In the genomic region with DNA sequence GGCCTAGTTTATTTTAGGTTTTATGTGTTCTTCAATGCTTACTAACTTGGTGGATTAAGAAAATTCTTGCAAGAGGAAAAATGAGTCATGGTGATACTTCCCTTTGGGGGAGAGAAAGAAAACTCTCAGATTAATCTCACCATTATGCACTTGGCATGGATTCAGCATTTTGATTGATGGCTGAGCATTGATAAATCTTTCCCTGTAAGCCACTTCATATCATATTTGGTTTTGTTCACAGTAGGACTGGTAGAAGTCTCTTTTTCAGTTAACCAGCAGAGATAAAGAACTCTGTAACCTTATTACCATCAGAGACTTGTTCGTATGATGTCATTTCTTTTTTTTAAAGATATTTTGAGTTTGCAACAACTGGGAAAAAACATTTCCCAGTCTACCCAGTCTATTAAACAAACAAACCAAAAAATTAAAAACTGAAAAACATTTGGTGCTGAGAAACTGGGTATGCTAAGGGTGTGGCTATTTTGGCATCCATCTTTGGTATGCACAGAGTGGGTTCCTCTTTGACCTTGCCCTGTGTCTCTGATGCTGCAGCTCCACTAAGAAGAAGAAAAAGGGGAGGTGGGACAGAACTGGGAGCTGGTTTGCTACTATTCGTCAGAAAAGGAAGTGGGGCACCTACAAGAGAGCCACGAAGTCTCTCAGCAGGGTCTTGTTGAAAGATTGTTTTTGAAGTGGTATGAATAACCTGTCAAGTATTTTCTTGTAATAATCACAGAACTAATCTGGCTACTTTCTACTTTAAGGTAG, we compare ENCODE assay signal across 1 cellular context.
TF ChIP-seq lines count a peak whose summit lies in the region.

No MANE protein-coding gene starts in this region.

TF ChIP-seq in K562, 482 proteins besides CTCF, POLR2A, EP300 and RAD21 (continued from another document):
- TF ChIP-seq, protein P1, sequence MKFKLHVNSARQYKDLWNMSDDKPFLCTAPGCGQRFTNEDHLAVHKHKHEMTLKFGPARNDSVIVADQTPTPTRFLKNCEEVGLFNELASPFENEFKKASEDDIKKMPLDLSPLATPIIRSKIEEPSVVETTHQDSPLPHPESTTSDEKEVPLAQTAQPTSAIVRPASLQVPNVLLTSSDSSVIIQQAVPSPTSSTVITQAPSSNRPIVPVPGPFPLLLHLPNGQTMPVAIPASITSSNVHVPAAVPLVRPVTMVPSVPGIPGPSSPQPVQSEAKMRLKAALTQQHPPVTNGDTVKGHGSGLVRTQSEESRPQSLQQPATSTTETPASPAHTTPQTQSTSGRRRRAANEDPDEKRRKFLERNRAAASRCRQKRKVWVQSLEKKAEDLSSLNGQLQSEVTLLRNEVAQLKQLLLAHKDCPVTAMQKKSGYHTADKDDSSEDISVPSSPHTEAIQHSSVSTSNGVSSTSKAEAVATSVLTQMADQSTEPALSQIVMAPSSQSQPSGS (CRISPR knock-in tag; IDR thresholded peaks at IDR 0.05), result no peak
- TF ChIP-seq ZNF445 (CRISPR knock-in tag; IDR thresholded peaks at IDR 0.05; ENCODE audit: low read depth) (no peak), DMBX1 (CRISPR knock-in tag; IDR thresholded peaks at IDR 0.05; ENCODE audit: borderline replicate concordance) (no peak), FOS (IDR thresholded peaks at IDR 0.05; ENCODE audit: extremely low read depth, insufficient read length) (peak; percentile 13), ZNF696 (CRISPR knock-in tag; conservative IDR thresholded peaks at IDR 0.05) (no peak), PTRF (tag; IDR thresholded peaks at IDR 0.05) (no peak), DPF2 (IDR thresholded peaks at IDR 0.05) (peak; percentile 85), SRF (CRISPR knock-in tag; IDR thresholded peaks at IDR 0.05) (no peak), KHSRP (IDR thresholded peaks at IDR 0.05) (no peak), EP400 (IDR thresholded peaks at IDR 0.05) (no peak), ARID1B (IDR thresholded peaks at IDR 0.05) (peak; percentile 79), FOSL1 (tag; conservative IDR thresholded peaks at IDR 0.05) (peak; percentile 87), SAFB2 (IDR thresholded peaks at IDR 0.05; ENCODE audit: borderline replicate concordance, low read depth, low read length, severe bottlenecking) (no peak), ZNF785 (CRISPR knock-in tag; IDR thresholded peaks at IDR 0.05) (no peak), CREM (IDR thresholded peaks at IDR 0.05; ENCODE audit: low read depth) (peak; percentile 43; the same call in 1 of the 2 replicates), SP1 (CRISPR knock-in tag; IDR thresholded peaks at IDR 0.05) (no peak), CHD2 (IDR thresholded peaks at IDR 0.05; ENCODE audit: low read depth, low read length) (no peak), NRF1 (conservative IDR thresholded peaks at IDR 0.05 in 1 of 2, IDR thresholded peaks at IDR 0.05 in 1 of 2) (no peak), PTBP1 (IDR thresholded peaks at IDR 0.05; ENCODE audit: low read depth, low read length) (no peak), MEF2D (tag; conservative IDR thresholded peaks at IDR 0.05; ENCODE audit: low read depth) (0 out of 2 replicates have a peak, but pooled peaks have one; percentile 31), HNRNPH1 (optimal IDR thresholded peaks at IDR 0.05; ENCODE audit: low read depth, low read length) (no peak), TRIM24 (IDR thresholded peaks at IDR 0.05) (no peak; a peak in 1 of 4 replicates), PCBP2 (IDR thresholded peaks at IDR 0.05; ENCODE audit: low read depth, low read length, poor library complexity, severe bottlenecking) (no peak), ZNF23 (CRISPR knock-in tag; IDR thresholded peaks at IDR 0.05) (no peak), MEF2A (IDR thresholded peaks at IDR 0.05; ENCODE audit: control insufficient read depth, low read depth, low read length) (no peak), RCOR1 (IDR thresholded peaks at IDR 0.05; ENCODE audit: borderline replicate concordance in 1 of 2, low read depth in 2 of 2, low read length in 2 of 2) (peak; percentile 27 to 93; a peak in 2 of 4 replicates), MTA2 (IDR thresholded peaks at IDR 0.05; ENCODE audit: low read depth) (no peak), TARDBP (IDR thresholded peaks at IDR 0.05) (no peak), L3MBTL2 (IDR thresholded peaks at IDR 0.05) (no peak), ZNF584 (CRISPR knock-in tag; IDR thresholded peaks at IDR 0.05; ENCODE audit: low read depth) (no peak), ZNF717 (CRISPR knock-in tag; IDR thresholded peaks at IDR 0.05) (no peak), NEUROD1 (IDR thresholded peaks at IDR 0.05; ENCODE audit: borderline replicate concordance, low read depth, low read length, partially characterized antibody) (no peak), ZNF79 (CRISPR knock-in tag; IDR thresholded peaks at IDR 0.05; ENCODE audit: low read depth) (no peak), ATF1 (CRISPR knock-in tag; IDR thresholded peaks at IDR 0.05) (no peak), ATF1 (tag; IDR thresholded peaks at IDR 0.05) (peak; percentile 56)
- TF ChIP-seq, protein P2, sequence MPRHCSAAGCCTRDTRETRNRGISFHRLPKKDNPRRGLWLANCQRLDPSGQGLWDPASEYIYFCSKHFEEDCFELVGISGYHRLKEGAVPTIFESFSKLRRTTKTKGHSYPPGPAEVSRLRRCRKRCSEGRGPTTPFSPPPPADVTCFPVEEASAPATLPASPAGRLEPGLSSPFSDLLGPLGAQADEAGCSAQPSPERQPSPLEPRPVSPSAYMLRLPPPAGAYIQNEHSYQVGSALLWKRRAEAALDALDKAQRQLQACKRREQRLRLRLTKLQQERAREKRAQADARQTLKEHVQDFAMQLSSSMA (CRISPR knock-in tag; IDR thresholded peaks at IDR 0.05), result no peak
- TF ChIP-seq, protein P3, sequence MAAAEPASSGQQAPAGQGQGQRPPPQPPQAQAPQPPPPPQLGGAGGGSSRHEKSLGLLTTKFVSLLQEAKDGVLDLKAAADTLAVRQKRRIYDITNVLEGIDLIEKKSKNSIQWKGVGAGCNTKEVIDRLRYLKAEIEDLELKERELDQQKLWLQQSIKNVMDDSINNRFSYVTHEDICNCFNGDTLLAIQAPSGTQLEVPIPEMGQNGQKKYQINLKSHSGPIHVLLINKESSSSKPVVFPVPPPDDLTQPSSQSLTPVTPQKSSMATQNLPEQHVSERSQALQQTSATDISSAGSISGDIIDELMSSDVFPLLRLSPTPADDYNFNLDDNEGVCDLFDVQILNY (CRISPR knock-in tag; IDR thresholded peaks at IDR 0.05), result no peak
- TF ChIP-seq, protein P4, sequence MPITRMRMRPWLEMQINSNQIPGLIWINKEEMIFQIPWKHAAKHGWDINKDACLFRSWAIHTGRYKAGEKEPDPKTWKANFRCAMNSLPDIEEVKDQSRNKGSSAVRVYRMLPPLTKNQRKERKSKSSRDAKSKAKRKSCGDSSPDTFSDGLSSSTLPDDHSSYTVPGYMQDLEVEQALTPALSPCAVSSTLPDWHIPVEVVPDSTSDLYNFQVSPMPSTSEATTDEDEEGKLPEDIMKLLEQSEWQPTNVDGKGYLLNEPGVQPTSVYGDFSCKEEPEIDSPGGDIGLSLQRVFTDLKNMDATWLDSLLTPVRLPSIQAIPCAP (CRISPR knock-in tag; IDR thresholded peaks at IDR 0.05; ENCODE audit: borderline replicate concordance), result no peak
- TF ChIP-seq, protein P5, sequence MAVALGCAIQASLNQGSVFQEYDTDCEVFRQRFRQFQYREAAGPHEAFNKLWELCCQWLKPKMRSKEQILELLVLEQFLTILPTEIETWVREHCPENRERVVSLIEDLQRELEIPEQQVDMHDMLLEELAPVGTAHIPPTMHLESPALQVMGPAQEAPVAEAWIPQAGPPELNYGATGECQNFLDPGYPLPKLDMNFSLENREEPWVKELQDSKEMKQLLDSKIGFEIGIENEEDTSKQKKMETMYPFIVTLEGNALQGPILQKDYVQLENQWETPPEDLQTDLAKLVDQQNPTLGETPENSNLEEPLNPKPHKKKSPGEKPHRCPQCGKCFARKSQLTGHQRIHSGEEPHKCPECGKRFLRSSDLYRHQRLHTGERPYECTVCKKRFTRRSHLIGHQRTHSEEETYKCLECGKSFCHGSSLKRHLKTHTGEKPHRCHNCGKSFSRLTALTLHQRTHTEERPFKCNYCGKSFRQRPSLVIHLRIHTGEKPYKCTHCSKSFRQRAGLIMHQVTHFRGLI (CRISPR knock-in tag; IDR thresholded peaks at IDR 0.05), result no peak
- TF ChIP-seq, protein P6, sequence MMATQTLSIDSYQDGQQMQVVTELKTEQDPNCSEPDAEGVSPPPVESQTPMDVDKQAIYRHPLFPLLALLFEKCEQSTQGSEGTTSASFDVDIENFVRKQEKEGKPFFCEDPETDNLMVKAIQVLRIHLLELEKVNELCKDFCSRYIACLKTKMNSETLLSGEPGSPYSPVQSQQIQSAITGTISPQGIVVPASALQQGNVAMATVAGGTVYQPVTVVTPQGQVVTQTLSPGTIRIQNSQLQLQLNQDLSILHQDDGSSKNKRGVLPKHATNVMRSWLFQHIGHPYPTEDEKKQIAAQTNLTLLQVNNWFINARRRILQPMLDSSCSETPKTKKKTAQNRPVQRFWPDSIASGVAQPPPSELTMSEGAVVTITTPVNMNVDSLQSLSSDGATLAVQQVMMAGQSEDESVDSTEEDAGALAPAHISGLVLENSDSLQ (IDR thresholded peaks at IDR 0.05), result peak; percentile 96
- TF ChIP-seq, protein P7, sequence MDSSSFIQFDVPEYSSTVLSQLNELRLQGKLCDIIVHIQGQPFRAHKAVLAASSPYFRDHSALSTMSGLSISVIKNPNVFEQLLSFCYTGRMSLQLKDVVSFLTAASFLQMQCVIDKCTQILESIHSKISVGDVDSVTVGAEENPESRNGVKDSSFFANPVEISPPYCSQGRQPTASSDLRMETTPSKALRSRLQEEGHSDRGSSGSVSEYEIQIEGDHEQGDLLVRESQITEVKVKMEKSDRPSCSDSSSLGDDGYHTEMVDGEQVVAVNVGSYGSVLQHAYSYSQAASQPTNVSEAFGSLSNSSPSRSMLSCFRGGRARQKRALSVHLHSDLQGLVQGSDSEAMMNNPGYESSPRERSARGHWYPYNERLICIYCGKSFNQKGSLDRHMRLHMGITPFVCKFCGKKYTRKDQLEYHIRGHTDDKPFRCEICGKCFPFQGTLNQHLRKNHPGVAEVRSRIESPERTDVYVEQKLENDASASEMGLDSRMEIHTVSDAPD (CRISPR knock-in tag; IDR thresholded peaks at IDR 0.05), result no peak
- TF ChIP-seq, protein P8, sequence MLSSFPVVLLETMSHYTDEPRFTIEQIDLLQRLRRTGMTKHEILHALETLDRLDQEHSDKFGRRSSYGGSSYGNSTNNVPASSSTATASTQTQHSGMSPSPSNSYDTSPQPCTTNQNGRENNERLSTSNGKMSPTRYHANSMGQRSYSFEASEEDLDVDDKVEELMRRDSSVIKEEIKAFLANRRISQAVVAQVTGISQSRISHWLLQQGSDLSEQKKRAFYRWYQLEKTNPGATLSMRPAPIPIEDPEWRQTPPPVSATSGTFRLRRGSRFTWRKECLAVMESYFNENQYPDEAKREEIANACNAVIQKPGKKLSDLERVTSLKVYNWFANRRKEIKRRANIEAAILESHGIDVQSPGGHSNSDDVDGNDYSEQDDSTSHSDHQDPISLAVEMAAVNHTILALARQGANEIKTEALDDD (IDR thresholded peaks at IDR 0.05), result peak; percentile 98
- TF ChIP-seq, protein P9, sequence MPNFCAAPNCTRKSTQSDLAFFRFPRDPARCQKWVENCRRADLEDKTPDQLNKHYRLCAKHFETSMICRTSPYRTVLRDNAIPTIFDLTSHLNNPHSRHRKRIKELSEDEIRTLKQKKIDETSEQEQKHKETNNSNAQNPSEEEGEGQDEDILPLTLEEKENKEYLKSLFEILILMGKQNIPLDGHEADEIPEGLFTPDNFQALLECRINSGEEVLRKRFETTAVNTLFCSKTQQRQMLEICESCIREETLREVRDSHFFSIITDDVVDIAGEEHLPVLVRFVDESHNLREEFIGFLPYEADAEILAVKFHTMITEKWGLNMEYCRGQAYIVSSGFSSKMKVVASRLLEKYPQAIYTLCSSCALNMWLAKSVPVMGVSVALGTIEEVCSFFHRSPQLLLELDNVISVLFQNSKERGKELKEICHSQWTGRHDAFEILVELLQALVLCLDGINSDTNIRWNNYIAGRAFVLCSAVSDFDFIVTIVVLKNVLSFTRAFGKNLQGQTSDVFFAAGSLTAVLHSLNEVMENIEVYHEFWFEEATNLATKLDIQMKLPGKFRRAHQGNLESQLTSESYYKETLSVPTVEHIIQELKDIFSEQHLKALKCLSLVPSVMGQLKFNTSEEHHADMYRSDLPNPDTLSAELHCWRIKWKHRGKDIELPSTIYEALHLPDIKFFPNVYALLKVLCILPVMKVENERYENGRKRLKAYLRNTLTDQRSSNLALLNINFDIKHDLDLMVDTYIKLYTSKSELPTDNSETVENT (CRISPR knock-in tag; IDR thresholded peaks at IDR 0.05), result no peak
